18 cellular contexts compared by ENCODE assay signal in genomic region chr7:44291733-44292395, GRCh38. TPM values are rescaled to one million over a fixed set of nuclear protein-coding genes. Genes with fewer than 3 reads are reported as not detected.
DNase-seq lines count a peak whose midpoint lies in the region; ATAC-seq and TF ChIP-seq lines count a peak whose summit lies in the region.
"Had no signal": no experiment of that assay in that cellular context is flagged by ENCODE, and none has a peak within 500 bp of the region (broad histone marks: within the 10 kb centered on the region; RNA-seq: fewer than 3 reads in every experiment).

No MANE protein-coding gene starts in this region.

- intact Hi-C loops in cardiac septum (cut with DNase I), result loop anchor here (5.0 kb wide), 1 partner anchor 35 kb away; no protein-coding TSS in a partner anchor

- H3K9me3 Mint-ChIP-seq in neural progenitor cell, result no peaks in the 10 kb centered on the region

- H3K36me3 ChIP-seq in HEK293 (ENCODE audit: control insufficient read depth in 2 of 2, insufficient read depth in 1 of 2, low read length in 2 of 2) (no peaks in the 10 kb centered on the region), neural progenitor cell (no peaks in the 10 kb centered on the region)
- H3K36me3 ChIP-seq: ascending aorta had no signal

- no peak overlapping the region for H2AFZ ChIP-seq in neural progenitor cell (replicated peaks)

- H3K4me3 Mint-ChIP-seq in neural progenitor cell, result no peak overlapping the region
- H3K4me3 Mint-ChIP-seq: B cell, T-cell had no signal

- H3K4me3 ChIP-seq in HEK293 (ENCODE audit: low read depth, low read length), result no peak overlapping the region
- H3K4me3 ChIP-seq in neural progenitor cell, result no peak overlapping the region
- H3K4me3 ChIP-seq: ascending aorta had no signal

- no peaks in the 10 kb centered on the region for H3K9me3 ChIP-seq in HEK293 (ENCODE audit: control insufficient read depth, insufficient read depth, low read depth, low read length)
- H3K9me3 ChIP-seq in neural progenitor cell (ENCODE audit: low read depth), result no peaks in the 10 kb centered on the region
- H3K9me3 ChIP-seq: ascending aorta had no signal

- no peak for TF ChIP-seq CTCF in C4-2B (conservative IDR thresholded peaks at IDR 0.05)
- TF ChIP-seq CTCF in HEK293 (tag by site-specific recombination; IDR thresholded peaks at IDR 0.05), result no peak
- TF ChIP-seq CTCF in neural progenitor cell (IDR thresholded peaks at IDR 0.05), result no peak

- no peaks in the 10 kb centered on the region for H3K79me2 ChIP-seq in neural progenitor cell (ENCODE audit: low read depth)

- H3K27ac ChIP-seq in C4-2B (peak overlapping the region; percentile 38), HEK293 (ENCODE audit: extremely low read depth, low read depth, low read length) (no peak overlapping the region), neural progenitor cell (no peak overlapping the region)

- no peaks in the 10 kb centered on the region for H3K36me3 Mint-ChIP-seq in neural progenitor cell
- H3K36me3 Mint-ChIP-seq: T-cell had no signal

- H3K4me1 Mint-ChIP-seq in neural progenitor cell, result peaks cover 17% of the 10 kb centered on the region
- H3K4me1 Mint-ChIP-seq: T-cell had no signal

- H3K4me2 ChIP-seq in neural progenitor cell, result no peak overlapping the region

- H3F3A ChIP-seq in neural progenitor cell (ENCODE audit: low read depth), result no peaks in the 10 kb centered on the region

- POLR2A ChIA-PET in HEK293 (lab: Yijun Ruan, JAX), result no interaction called here

- CTCF ChIA-PET in HEK293 (lab: Yijun Ruan, JAX), result interaction anchor here (0.6 to 0.7 kb wide), 2 partner anchors 273 to 1106 kb away, joined by 3 read pairs; no protein-coding TSS in a partner anchor

- no peak for ATAC-seq in HG02678 (IDR thresholded peaks at IDR 0.05; ENCODE audit: unreplicated experiment)
- ATAC-seq: left colon, T-cell had no signal

- peaks cover 52% of the 10 kb centered on the region for H3K27me3 ChIP-seq in neural progenitor cell
- H3K27me3 ChIP-seq: ascending aorta had no signal

- no peak overlapping the region for H3K9ac ChIP-seq in neural progenitor cell

- H3K27ac Mint-ChIP-seq in neural progenitor cell, result no peak overlapping the region
- H3K27ac Mint-ChIP-seq: B cell, T-cell had no signal

- peaks cover 10% of the 10 kb centered on the region for H3K27me3 Mint-ChIP-seq in neural progenitor cell (ENCODE audit: insufficient read depth, low read depth)

- H3K4me1 ChIP-seq in HEK293 (ENCODE audit: control insufficient read depth, insufficient read depth, low read length) (no peaks in the 10 kb centered on the region), neural progenitor cell (peaks cover 6% of the 10 kb centered on the region)

- H4K20me1 ChIP-seq in neural progenitor cell (ENCODE audit: low read depth), result no peaks in the 10 kb centered on the region

- peak; percentile 39 for DNase-seq in cardiac septum (ENCODE audit: low spot score)
- peak; percentile 1 for DNase-seq in neural progenitor cell (ENCODE audit: low spot score)
- DNase-seq in NCI-H510A (lab: John Stamatoyannopoulos, UW), result no peak
- no peak for DNase-seq in stimulated activated CD4-positive, alpha-beta T cell treated with anti-CD3 and anti-CD28 coated beads, Interleukin-1b, Interleukin-23, amount 100 ng/mL, for 48 hours
- DNase-seq in UCSD-AML1 (lab: John Stamatoyannopoulos, UW; ENCODE audit: unreplicated experiment), result no peak
- DNase-seq: foreskin melanocyte; NCI-H1417; NCI-H2171; occipital lobe; SHP77 treated with DMSO at 0.1 percent for 48 hours; stimulated activated CD4-positive, alpha-beta T cell treated with anti-CD3 and anti-CD28 coated beads, Interleukin-4, amount 100 ng/mL, for 1 hour had no signal

TF ChIP-seq in HEK293, 187 proteins besides CTCF, POLR2A, EP300 and RAD21:
- TF ChIP-seq ZNF23 (tag by site-specific recombination; IDR thresholded peaks at IDR 0.05; ENCODE audit: borderline replicate concordance) (no peak), ATF2 (tag by site-specific recombination; IDR thresholded peaks at IDR 0.05; ENCODE audit: low read depth) (peak; percentile 42; the same call in 1 of the 2 replicates), ZBTB21 (tag by site-specific recombination; IDR thresholded peaks at IDR 0.05) (peak; percentile 39; the same call in 1 of the 2 replicates)

RNA-seq across cellular contexts. Expression of gene CAMK2B, which starts 33.5 kb away (rescaled TPM):
- total RNA-seq in cardiac septum (149 TPM), neural progenitor cell (ENCODE audit: low replicate concordance) (0.09 and 0.31 TPM in 2 replicates)
- total RNA-seq: B cell had no signal

Comparison
In these comparisons a context has a peak if more than half of its experiments do, and no peak if none do; other contexts are left out.
1. DNase-seq: peak in cardiac septum (single experiment) and neural progenitor cell (single experiment); none in NCI-H510A (single experiment), stimulated activated CD4-positive, alpha-beta T cell treated with anti-CD3 and anti-CD28 coated beads, Interleukin-1b, Interleukin-23, amount 100 ng/mL, for 48 hours (single experiment) and UCSD-AML1 (single experiment).
2. RNA of gene CAMK2B, which starts 33.5 kb away (total RNA-seq): 149 TPM in cardiac septum (single experiment); 0.09 to 0.31 TPM in neural progenitor cell; every median in the first group is over 100 times any median in the second.